8 cellular contexts compared by ENCODE assay signal in the genomic region with DNA sequence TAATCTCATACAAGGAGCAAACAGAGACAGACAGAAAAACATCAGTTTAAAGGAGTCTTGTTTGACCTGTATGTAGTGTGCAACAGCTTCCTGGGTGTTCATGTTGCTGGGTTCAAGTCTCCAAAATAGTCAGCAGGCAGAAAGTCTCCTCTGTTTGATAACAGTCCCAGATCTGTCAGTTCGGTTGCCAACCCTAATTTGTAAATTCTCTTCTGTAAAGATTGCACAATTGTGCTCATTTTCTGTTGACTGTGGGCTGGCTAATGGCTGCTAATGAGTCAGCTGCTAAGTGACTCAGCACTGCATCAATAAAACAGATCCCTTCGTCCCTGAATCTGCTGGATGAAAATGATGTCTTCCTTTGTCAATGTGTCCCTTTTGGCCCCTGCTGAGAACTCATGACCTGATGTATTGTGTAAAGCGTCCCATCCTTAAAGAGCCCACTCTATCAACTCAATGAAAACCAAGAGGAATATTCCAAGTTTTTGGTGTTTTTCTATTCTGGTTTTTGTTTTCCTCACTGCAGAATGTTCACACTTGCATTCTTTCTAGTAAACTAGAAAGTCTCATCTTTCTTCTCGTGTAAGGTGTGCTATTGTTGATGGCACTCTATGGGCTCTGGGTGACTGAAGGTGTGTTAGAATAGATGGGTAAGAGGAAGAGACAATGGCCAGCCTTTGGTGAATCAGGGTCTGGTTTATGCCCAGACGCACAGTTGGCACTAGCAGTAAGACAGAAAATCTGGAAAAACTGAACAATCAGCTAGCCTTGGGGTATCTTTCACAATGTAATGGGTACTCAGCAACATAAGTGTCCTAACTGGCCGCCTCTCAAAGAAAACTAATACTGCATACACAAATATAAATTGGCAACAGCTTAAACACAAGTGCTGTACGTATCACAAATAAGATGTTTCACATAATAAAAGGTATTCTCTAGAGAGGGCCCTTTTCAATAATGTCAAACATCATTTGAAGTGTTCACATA.
DNase-seq lines count a peak whose midpoint lies in the region; ATAC-seq, FAIRE-seq and TF ChIP-seq lines count a peak whose summit lies in the region.

No MANE protein-coding gene starts in this region.

- H3K9ac ChIP-seq in liver (ENCODE audit: low read depth in 1 of 2, low read length in 2 of 2) = no peak overlapping the region

- H3K36me3 ChIP-seq in brain microvascular endothelial cell (replicated peaks) (no peaks in the 10 kb centered on the region), liver (ENCODE audit: control insufficient read depth in 4 of 4, insufficient read depth in 3 of 4, low read depth in 1 of 4, low read length in 3 of 4) (no peaks in the 10 kb centered on the region)

- ATAC-seq in GM18502 (IDR thresholded peaks at IDR 0.05; ENCODE audit: poor library complexity, unreplicated experiment) = no peak
- ATAC-seq in GM19328 (IDR thresholded peaks at IDR 0.05; ENCODE audit: unreplicated experiment) = no peak
- ATAC-seq in GM18517 (IDR thresholded peaks at IDR 0.05; ENCODE audit: unreplicated experiment) = no peak

- TF ChIP-seq CTCF in brain microvascular endothelial cell (IDR thresholded peaks at IDR 0.05; ENCODE audit: low read depth, low read length, missing control alignments) = no peak
- TF ChIP-seq CTCF in liver (IDR thresholded peaks at IDR 0.05; ENCODE audit: low read depth, low read length, missing input control) = no peak

- in situ Hi-C loops in brain microvascular endothelial cell (cut with HindIII; ENCODE audit: low pct_ligation_motif_present, low sequenced_read_pairs) = no loop called here

- H3K4me3 ChIP-seq in brain microvascular endothelial cell (ENCODE audit: low read depth, low read length) = no peak overlapping the region
- no peak overlapping the region for H3K4me3 ChIP-seq in liver (ENCODE audit: low read depth in 1 of 3, low read length in 3 of 3)

- DNase-seq in COLO829 (ENCODE audit: low spot score) (peak; percentile 94), NCI-H2029 treated with DMSO at 0.1 percent for 48 hours (lab: John Stamatoyannopoulos, UW) (peak; percentile 83), brain microvascular endothelial cell (peak; percentile 63), urothelium cell line (ENCODE audit: low spot score) (peak; percentile 61)

- no peaks in the 10 kb centered on the region for H3K27me3 ChIP-seq in brain microvascular endothelial cell (replicated peaks)
- H3K27me3 ChIP-seq in liver (ENCODE audit: control insufficient read depth in 4 of 4, insufficient read depth in 4 of 4, low read length in 3 of 4) = no peaks in the 10 kb centered on the region

- FAIRE-seq in urothelium cell line (lab: Jason Lieb, UNC) = no peak

- WGBS in liver = 60% methylated on average over 7 of the region's 7 CpGs

- peaks cover 0 to 13% (median 10%) of the 10 kb centered on the region in 4 donors for H3K4me1 ChIP-seq in liver (ENCODE audit: control insufficient read depth in 4 of 4, insufficient read depth in 4 of 4, low read length in 3 of 4)

- TF ChIP-seq RAD21 in liver (IDR thresholded peaks at IDR 0.05) = peak; percentile 56 to 59

- no peak overlapping the region for H3K27ac ChIP-seq in brain microvascular endothelial cell
- H3K27ac ChIP-seq in liver (ENCODE audit: low read depth in 1 of 2, low read length in 2 of 2) = peak overlapping the region; percentile 24 to 67

- peaks cover 0 to 4% (median 0%) of the 10 kb centered on the region in 4 donors for H3K9me3 ChIP-seq in liver (ENCODE audit: control insufficient read depth in 4 of 4, low read length in 3 of 4)

TF ChIP-seq in liver, 16 proteins besides CTCF, POLR2A, EP300 and RAD21:
- TF ChIP-seq EGR1 (IDR thresholded peaks at IDR 0.05; ENCODE audit: low read depth in 2 of 2) (peak in 1 of 2 donors; percentile 68), YY1 (IDR thresholded peaks at IDR 0.05) (peak; percentile 97), GABPA (IDR thresholded peaks at IDR 0.05 in 1 of 2, conservative IDR thresholded peaks at IDR 0.05 in 1 of 2) (peak in 1 of 2 donors; percentile 44), RXRA (IDR thresholded peaks at IDR 0.05) (peak; percentile 60 to 90), NR2F2 (IDR thresholded peaks at IDR 0.05) (peak; percentile 69), FOXA2 (IDR thresholded peaks at IDR 0.05) (peak; percentile 92), HNF4A (conservative IDR thresholded peaks at IDR 0.05) (peak; percentile 49 to 83), TAF1 (conservative IDR thresholded peaks at IDR 0.05) (no peak), SP1 (IDR thresholded peaks at IDR 0.05) (peak; percentile 70), JUND (IDR thresholded peaks at IDR 0.05) (peak; percentile 96 to 99), HNF4G (IDR thresholded peaks at IDR 0.05) (peak; percentile 21), FOXA1 (IDR thresholded peaks at IDR 0.05) (peak; percentile 84)
- TF ChIP-seq, protein P1, sequence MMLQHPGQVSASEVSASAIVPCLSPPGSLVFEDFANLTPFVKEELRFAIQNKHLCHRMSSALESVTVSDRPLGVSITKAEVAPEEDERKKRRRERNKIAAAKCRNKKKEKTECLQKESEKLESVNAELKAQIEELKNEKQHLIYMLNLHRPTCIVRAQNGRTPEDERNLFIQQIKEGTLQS (IDR thresholded peaks at IDR 0.05) = peak; percentile 85
- TF ChIP-seq, protein P2, sequence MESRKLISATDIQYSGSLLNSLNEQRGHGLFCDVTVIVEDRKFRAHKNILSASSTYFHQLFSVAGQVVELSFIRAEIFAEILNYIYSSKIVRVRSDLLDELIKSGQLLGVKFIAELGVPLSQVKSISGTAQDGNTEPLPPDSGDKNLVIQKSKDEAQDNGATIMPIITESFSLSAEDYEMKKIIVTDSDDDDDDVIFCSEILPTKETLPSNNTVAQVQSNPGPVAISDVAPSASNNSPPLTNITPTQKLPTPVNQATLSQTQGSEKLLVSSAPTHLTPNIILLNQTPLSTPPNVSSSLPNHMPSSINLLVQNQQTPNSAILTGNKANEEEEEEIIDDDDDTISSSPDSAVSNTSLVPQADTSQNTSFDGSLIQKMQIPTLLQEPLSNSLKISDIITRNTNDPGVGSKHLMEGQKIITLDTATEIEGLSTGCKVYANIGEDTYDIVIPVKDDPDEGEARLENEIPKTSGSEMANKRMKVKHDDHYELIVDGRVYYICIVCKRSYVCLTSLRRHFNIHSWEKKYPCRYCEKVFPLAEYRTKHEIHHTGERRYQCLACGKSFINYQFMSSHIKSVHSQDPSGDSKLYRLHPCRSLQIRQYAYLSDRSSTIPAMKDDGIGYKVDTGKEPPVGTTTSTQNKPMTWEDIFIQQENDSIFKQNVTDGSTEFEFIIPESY (IDR thresholded peaks at IDR 0.05) = peak; percentile 94
- TF ChIP-seq, protein P3, sequence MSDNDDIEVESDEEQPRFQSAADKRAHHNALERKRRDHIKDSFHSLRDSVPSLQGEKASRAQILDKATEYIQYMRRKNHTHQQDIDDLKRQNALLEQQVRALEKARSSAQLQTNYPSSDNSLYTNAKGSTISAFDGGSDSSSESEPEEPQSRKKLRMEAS (IDR thresholded peaks at IDR 0.05) = peak; percentile 93
- TF ChIP-seq, protein P4, sequence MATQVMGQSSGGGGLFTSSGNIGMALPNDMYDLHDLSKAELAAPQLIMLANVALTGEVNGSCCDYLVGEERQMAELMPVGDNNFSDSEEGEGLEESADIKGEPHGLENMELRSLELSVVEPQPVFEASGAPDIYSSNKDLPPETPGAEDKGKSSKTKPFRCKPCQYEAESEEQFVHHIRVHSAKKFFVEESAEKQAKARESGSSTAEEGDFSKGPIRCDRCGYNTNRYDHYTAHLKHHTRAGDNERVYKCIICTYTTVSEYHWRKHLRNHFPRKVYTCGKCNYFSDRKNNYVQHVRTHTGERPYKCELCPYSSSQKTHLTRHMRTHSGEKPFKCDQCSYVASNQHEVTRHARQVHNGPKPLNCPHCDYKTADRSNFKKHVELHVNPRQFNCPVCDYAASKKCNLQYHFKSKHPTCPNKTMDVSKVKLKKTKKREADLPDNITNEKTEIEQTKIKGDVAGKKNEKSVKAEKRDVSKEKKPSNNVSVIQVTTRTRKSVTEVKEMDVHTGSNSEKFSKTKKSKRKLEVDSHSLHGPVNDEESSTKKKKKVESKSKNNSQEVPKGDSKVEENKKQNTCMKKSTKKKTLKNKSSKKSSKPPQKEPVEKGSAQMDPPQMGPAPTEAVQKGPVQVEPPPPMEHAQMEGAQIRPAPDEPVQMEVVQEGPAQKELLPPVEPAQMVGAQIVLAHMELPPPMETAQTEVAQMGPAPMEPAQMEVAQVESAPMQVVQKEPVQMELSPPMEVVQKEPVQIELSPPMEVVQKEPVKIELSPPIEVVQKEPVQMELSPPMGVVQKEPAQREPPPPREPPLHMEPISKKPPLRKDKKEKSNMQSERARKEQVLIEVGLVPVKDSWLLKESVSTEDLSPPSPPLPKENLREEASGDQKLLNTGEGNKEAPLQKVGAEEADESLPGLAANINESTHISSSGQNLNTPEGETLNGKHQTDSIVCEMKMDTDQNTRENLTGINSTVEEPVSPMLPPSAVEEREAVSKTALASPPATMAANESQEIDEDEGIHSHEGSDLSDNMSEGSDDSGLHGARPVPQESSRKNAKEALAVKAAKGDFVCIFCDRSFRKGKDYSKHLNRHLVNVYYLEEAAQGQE (IDR thresholded peaks at IDR 0.05) = peak; percentile 40
TF ChIP-seq in liver: peak in this region for 15.
